Comparison of ENCODE assay signal across 1 cellular context in the genomic region with DNA sequence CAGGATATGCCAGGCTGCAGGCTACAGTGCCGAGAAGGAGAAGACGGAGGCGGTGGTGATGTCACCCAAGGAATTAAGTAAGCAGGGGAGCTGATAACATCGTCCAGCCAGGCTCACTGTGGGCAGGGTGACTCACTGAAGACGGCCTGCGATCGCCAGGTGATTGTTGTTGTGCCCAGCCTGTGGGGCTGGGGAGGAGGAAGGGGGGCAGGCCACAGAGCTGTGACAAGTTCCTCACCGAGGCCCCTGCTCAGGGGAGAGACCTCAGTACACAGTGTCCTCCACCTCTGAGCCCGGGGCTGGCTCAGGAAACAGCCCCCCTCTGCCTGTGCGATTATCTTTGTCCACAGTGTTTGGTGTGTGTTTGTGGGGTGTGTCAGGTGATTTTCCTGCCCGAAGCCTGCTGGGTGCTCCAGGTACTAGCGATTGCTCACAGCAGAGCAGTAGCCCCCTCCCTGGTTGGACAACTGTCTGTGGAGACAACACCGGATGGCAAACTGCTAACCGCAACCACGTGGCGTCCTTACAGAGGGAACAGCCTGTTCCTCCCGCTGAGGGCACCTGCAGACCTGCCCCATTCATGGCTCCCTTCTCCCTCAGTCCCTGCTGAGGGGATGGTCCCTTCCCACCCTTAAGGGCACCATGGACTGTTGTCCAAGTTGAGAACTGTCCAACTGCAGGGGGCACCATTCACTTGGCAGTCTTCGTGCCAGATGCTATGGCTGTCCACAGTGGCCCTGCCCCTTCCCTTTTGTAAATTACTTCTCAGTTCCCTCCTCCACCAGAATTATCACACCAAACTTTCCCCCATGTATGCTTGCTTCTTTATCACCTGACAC.
A peak's percentile ranks its signal among the peaks of the same experiment; 100 is the strongest.
TF ChIP-seq lines count a peak whose summit lies in the region.

No MANE protein-coding gene starts in this region.

TF ChIP-seq in HepG2, 621 proteins besides CTCF, POLR2A, EP300 and RAD21 (continued from another document and continues in another):
- TF ChIP-seq, protein P1, sequence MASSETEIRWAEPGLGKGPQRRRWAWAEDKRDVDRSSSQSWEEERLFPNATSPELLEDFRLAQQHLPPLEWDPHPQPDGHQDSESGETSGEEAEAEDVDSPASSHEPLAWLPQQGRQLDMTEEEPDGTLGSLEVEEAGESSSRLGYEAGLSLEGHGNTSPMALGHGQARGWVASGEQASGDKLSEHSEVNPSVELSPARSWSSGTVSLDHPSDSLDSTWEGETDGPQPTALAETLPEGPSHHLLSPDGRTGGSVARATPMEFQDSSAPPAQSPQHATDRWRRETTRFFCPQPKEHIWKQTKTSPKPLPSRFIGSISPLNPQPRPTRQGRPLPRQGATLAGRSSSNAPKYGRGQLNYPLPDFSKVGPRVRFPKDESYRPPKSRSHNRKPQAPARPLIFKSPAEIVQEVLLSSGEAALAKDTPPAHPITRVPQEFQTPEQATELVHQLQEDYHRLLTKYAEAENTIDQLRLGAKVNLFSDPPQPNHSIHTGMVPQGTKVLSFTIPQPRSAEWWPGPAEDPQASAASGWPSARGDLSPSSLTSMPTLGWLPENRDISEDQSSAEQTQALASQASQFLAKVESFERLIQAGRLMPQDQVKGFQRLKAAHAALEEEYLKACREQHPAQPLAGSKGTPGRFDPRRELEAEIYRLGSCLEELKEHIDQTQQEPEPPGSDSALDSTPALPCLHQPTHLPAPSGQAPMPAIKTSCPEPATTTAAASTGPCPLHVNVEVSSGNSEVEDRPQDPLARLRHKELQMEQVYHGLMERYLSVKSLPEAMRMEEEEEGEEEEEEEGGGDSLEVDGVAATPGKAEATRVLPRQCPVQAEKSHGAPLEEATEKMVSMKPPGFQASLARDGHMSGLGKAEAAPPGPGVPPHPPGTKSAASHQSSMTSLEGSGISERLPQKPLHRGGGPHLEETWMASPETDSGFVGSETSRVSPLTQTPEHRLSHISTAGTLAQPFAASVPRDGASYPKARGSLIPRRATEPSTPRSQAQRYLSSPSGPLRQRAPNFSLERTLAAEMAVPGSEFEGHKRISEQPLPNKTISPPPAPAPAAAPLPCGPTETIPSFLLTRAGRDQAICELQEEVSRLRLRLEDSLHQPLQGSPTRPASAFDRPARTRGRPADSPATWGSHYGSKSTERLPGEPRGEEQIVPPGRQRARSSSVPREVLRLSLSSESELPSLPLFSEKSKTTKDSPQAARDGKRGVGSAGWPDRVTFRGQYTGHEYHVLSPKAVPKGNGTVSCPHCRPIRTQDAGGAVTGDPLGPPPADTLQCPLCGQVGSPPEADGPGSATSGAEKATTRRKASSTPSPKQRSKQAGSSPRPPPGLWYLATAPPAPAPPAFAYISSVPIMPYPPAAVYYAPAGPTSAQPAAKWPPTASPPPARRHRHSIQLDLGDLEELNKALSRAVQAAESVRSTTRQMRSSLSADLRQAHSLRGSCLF (CRISPR knock-in tag; IDR thresholded peaks at IDR 0.05; ENCODE audit: borderline replicate concordance), result no peak
- no peak for TF ChIP-seq ZFP37 (CRISPR knock-in tag; IDR thresholded peaks at IDR 0.05; ENCODE audit: borderline replicate concordance)
- peak; percentile 68; the same call in 1 of the 2 replicates for TF ChIP-seq ZNF766 (CRISPR knock-in tag; IDR thresholded peaks at IDR 0.05; ENCODE audit: borderline replicate concordance)
- no peak for TF ChIP-seq CEBPB (IDR thresholded peaks at IDR 0.05; ENCODE audit: borderline replicate concordance, low read depth, low read length)
- TF ChIP-seq STAG1 (CRISPR knock-in tag; IDR thresholded peaks at IDR 0.05), result peak; percentile 98
- TF ChIP-seq, protein P2, sequence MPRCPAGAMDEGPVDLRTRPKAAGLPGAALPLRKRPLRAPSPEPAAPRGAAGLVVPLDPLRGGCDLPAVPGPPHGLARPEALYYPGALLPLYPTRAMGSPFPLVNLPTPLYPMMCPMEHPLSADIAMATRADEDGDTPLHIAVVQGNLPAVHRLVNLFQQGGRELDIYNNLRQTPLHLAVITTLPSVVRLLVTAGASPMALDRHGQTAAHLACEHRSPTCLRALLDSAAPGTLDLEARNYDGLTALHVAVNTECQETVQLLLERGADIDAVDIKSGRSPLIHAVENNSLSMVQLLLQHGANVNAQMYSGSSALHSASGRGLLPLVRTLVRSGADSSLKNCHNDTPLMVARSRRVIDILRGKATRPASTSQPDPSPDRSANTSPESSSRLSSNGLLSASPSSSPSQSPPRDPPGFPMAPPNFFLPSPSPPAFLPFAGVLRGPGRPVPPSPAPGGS (CRISPR knock-in tag; IDR thresholded peaks at IDR 0.05), result peak; percentile 52; the same call in 1 of the 2 replicates
- TF ChIP-seq GATAD2A (CRISPR knock-in tag; IDR thresholded peaks at IDR 0.05), result peak; percentile 50
- no peak for TF ChIP-seq MTF2 (CRISPR knock-in tag; IDR thresholded peaks at IDR 0.05; ENCODE audit: borderline replicate concordance)
- TF ChIP-seq HNRNPL (IDR thresholded peaks at IDR 0.05; ENCODE audit: low read depth, low read length), result peak; percentile 77
- TF ChIP-seq EHMT2 (IDR thresholded peaks at IDR 0.05; ENCODE audit: borderline replicate concordance, low read depth, low read length), result no peak
- TF ChIP-seq, protein P3, sequence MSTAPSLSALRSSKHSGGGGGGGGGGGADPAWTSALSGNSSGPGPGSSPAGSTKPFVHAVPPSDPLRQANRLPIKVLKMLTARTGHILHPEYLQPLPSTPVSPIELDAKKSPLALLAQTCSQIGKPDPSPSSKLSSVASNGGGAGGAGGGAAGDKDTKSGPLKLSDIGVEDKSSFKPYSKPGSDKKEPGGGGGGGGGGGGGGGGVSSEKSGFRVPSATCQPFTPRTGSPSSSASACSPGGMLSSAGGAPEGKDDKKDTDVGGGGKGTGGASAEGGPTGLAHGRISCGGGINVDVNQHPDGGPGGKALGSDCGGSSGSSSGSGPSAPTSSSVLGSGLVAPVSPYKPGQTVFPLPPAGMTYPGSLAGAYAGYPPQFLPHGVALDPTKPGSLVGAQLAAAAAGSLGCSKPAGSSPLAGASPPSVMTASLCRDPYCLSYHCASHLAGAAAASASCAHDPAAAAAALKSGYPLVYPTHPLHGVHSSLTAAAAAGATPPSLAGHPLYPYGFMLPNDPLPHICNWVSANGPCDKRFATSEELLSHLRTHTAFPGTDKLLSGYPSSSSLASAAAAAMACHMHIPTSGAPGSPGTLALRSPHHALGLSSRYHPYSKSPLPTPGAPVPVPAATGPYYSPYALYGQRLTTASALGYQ (CRISPR knock-in tag; IDR thresholded peaks at IDR 0.05), result peak; percentile 42; the same call in 1 of the 2 replicates
- peak; percentile 45; the same call in 1 of the 2 replicates for TF ChIP-seq DPF2 (CRISPR knock-in tag; IDR thresholded peaks at IDR 0.05; ENCODE audit: borderline replicate concordance, low read depth)
- no peak for TF ChIP-seq ZNF841 (CRISPR knock-in tag; IDR thresholded peaks at IDR 0.05; ENCODE audit: borderline replicate concordance)
- no peak for TF ChIP-seq ZKSCAN1 (IDR thresholded peaks at IDR 0.05; ENCODE audit: low read length)
- TF ChIP-seq CENPX (CRISPR knock-in tag; IDR thresholded peaks at IDR 0.05), result no peak
- TF ChIP-seq ELF4 (CRISPR knock-in tag; IDR thresholded peaks at IDR 0.05; ENCODE audit: borderline replicate concordance), result no peak
- TF ChIP-seq, protein P4, sequence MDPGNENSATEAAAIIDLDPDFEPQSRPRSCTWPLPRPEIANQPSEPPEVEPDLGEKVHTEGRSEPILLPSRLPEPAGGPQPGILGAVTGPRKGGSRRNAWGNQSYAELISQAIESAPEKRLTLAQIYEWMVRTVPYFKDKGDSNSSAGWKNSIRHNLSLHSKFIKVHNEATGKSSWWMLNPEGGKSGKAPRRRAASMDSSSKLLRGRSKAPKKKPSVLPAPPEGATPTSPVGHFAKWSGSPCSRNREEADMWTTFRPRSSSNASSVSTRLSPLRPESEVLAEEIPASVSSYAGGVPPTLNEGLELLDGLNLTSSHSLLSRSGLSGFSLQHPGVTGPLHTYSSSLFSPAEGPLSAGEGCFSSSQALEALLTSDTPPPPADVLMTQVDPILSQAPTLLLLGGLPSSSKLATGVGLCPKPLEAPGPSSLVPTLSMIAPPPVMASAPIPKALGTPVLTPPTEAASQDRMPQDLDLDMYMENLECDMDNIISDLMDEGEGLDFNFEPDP (CRISPR knock-in tag; conservative IDR thresholded peaks at IDR 0.05), result no peak
- TF ChIP-seq, protein P5, sequence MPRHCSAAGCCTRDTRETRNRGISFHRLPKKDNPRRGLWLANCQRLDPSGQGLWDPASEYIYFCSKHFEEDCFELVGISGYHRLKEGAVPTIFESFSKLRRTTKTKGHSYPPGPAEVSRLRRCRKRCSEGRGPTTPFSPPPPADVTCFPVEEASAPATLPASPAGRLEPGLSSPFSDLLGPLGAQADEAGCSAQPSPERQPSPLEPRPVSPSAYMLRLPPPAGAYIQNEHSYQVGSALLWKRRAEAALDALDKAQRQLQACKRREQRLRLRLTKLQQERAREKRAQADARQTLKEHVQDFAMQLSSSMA (CRISPR knock-in tag; IDR thresholded peaks at IDR 0.05), result peak; percentile 14; the same call in 1 of the 2 replicates
- 0 out of 2 replicates have a peak, but pooled peaks have one; percentile 18 for TF ChIP-seq ZNF256 (CRISPR knock-in tag; conservative IDR thresholded peaks at IDR 0.05)
- no peak for TF ChIP-seq SMARCE1 (IDR thresholded peaks at IDR 0.05; ENCODE audit: borderline replicate concordance)
- TF ChIP-seq ZNF160 (CRISPR knock-in tag; IDR thresholded peaks at IDR 0.05), result no peak
- TF ChIP-seq JUNB (CRISPR knock-in tag; IDR thresholded peaks at IDR 0.05; ENCODE audit: borderline replicate concordance), result no peak
- TF ChIP-seq AHR (CRISPR knock-in tag; IDR thresholded peaks at IDR 0.05), result no peak; the same call in 1 of the 2 replicates
- no peak for TF ChIP-seq SOX6 (IDR thresholded peaks at IDR 0.05)
- peak; percentile 76 for TF ChIP-seq SOX6 (CRISPR knock-in tag; IDR thresholded peaks at IDR 0.05)
- TF ChIP-seq, protein P6, sequence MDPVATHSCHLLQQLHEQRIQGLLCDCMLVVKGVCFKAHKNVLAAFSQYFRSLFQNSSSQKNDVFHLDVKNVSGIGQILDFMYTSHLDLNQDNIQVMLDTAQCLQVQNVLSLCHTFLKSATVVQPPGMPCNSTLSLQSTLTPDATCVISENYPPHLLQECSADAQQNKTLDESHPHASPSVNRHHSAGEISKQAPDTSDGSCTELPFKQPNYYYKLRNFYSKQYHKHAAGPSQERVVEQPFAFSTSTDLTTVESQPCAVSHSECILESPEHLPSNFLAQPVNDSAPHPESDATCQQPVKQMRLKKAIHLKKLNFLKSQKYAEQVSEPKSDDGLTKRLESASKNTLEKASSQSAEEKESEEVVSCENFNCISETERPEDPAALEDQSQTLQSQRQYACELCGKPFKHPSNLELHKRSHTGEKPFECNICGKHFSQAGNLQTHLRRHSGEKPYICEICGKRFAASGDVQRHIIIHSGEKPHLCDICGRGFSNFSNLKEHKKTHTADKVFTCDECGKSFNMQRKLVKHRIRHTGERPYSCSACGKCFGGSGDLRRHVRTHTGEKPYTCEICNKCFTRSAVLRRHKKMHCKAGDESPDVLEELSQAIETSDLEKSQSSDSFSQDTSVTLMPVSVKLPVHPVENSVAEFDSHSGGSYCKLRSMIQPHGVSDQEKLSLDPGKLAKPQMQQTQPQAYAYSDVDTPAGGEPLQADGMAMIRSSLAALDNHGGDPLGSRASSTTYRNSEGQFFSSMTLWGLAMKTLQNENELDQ (CRISPR knock-in tag; IDR thresholded peaks at IDR 0.05; ENCODE audit: borderline replicate concordance), result no peak
- TF ChIP-seq, protein P7, sequence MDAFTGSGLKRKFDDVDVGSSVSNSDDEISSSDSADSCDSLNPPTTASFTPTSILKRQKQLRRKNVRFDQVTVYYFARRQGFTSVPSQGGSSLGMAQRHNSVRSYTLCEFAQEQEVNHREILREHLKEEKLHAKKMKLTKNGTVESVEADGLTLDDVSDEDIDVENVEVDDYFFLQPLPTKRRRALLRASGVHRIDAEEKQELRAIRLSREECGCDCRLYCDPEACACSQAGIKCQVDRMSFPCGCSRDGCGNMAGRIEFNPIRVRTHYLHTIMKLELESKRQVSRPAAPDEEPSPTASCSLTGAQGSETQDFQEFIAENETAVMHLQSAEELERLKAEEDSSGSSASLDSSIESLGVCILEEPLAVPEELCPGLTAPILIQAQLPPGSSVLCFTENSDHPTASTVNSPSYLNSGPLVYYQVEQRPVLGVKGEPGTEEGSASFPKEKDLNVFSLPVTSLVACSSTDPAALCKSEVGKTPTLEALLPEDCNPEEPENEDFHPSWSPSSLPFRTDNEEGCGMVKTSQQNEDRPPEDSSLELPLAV (CRISPR knock-in tag; conservative IDR thresholded peaks at IDR 0.05; ENCODE audit: low read depth), result no peak
- no peak for TF ChIP-seq TCF7 (IDR thresholded peaks at IDR 0.05; ENCODE audit: low read depth)
- no peak for TF ChIP-seq MED8 (CRISPR knock-in tag; IDR thresholded peaks at IDR 0.05; ENCODE audit: insufficient replicate concordance)
- peak; percentile 56; the same call in 1 of the 2 replicates for TF ChIP-seq ZNF839 (CRISPR knock-in tag; IDR thresholded peaks at IDR 0.05; ENCODE audit: borderline replicate concordance)
- TF ChIP-seq TAF15 (IDR thresholded peaks at IDR 0.05; ENCODE audit: low read depth, low read length, poor library complexity, severe bottlenecking), result no peak
- peak; percentile 56 for TF ChIP-seq TEAD3 (CRISPR knock-in tag; optimal IDR thresholded peaks at IDR 0.05; ENCODE audit: borderline replicate concordance)
- TF ChIP-seq MAF1 (CRISPR knock-in tag; IDR thresholded peaks at IDR 0.05; ENCODE audit: borderline replicate concordance), result no peak; the same call in 1 of the 2 replicates
- no peak for TF ChIP-seq ZNF720 (CRISPR knock-in tag; IDR thresholded peaks at IDR 0.05)
- no peak for TF ChIP-seq ZNF550 (CRISPR knock-in tag; IDR thresholded peaks at IDR 0.05; ENCODE audit: borderline replicate concordance)
- peak; percentile 95 for TF ChIP-seq ZNF510 (CRISPR knock-in tag; IDR thresholded peaks at IDR 0.05; ENCODE audit: low read depth)
- TF ChIP-seq RORA (CRISPR knock-in tag; IDR thresholded peaks at IDR 0.05), result no peak
- peak; percentile 55; the same call in 1 of the 2 replicates for TF ChIP-seq AKAP8 (CRISPR knock-in tag; IDR thresholded peaks at IDR 0.05)
- TF ChIP-seq POGZ (CRISPR knock-in tag; IDR thresholded peaks at IDR 0.05), result peak; percentile 88
- TF ChIP-seq ZNF317 (CRISPR knock-in tag; IDR thresholded peaks at IDR 0.05), result peak; percentile 85
- TF ChIP-seq ZEB1 (IDR thresholded peaks at IDR 0.05; ENCODE audit: insufficient replicate concordance, low read depth), result peak; percentile 79
- no peak for TF ChIP-seq PHB2 (IDR thresholded peaks at IDR 0.05; ENCODE audit: partially characterized antibody)
- no peak for TF ChIP-seq SOX13 (IDR thresholded peaks at IDR 0.05)
- peak in 1 of 2 experiments; percentile 68; a peak in 2 of 4 replicates for TF ChIP-seq SOX13 (CRISPR knock-in tag; conservative IDR thresholded peaks at IDR 0.05 in 1 of 2, IDR thresholded peaks at IDR 0.05 in 1 of 2)
- no peak for TF ChIP-seq KMT2A (CRISPR knock-in tag; IDR thresholded peaks at IDR 0.05)
- 0 out of 2 replicates have a peak, but pooled peaks have one; percentile 47 for TF ChIP-seq ZNF337 (CRISPR knock-in tag; IDR thresholded peaks at IDR 0.05; ENCODE audit: borderline replicate concordance, low read depth)
- TF ChIP-seq PCBP1 (IDR thresholded peaks at IDR 0.05; ENCODE audit: borderline replicate concordance, low read depth, low read length), result no peak
- no peak for TF ChIP-seq ZBTB21 (CRISPR knock-in tag; IDR thresholded peaks at IDR 0.05)
- TF ChIP-seq, protein P8, sequence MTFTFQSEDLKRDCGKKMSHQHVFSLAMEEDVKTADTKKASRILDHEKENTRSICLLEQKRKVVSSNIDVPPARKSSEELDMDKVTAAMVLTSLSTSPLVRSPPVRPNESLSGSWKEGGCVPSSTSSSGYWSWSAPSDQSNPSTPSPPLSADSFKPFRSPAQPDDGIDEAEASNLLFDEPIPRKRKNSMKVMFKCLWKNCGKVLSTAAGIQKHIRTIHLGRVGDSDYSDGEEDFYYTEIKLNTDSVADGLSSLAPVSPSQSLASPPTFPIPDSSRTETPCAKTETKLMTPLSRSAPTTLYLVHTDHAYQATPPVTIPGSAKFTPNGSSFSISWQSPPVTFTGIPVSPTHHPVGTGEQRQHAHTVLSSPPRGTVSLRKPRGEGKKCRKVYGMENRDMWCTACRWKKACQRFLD (CRISPR knock-in tag; IDR thresholded peaks at IDR 0.05; ENCODE audit: borderline replicate concordance), result no peak
- TF ChIP-seq PHF5A (CRISPR knock-in tag; IDR thresholded peaks at IDR 0.05; ENCODE audit: low read depth, unreplicated experiment), result peak; percentile 21
